Comparison of ENCODE assay signal across 8 cellular contexts in the genomic region with DNA sequence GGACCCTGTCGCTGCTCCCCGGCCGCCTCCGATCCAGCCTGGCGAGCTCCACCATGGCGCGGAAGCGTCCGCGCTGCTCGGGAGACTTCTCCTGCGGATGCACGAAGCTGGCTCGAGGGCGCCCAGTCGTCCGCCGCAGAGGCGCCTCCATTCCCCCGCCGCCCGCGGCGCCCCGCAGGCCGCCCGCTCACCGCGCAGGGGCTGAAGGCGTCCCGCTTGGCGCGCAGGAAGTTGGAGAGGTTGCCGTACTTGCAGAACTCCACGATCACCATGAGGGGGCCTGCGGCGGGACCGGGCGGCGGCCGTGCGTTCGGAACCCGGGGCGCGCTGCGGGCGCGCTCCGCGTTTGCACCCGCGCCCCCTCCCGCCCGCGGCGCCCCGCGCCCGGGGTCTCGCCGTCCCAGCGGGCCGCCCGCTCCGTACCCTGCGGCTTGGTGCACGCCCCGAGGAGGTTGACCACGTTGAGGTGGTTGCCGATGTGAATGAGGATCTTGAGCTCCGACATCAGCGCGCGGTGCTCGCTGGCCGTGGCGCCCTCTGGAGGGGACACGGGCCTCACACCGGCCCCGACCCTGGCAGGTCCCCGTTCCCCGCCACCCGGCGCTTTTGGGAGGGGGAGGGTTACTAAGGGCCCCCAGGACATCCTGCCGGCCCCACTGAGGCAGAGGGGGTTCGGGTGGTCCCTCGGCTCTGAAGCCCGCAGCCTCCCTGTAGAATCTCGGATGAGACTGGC.
DNase-seq lines count a peak whose midpoint lies in the region; ATAC-seq and TF ChIP-seq lines count a peak whose summit lies in the region.

No MANE protein-coding gene starts in this region.

- no peak for TF ChIP-seq EP300 in Ishikawa (IDR thresholded peaks at IDR 0.05; ENCODE audit: borderline replicate concordance)

- no peak overlapping the region for H3K27ac Mint-ChIP-seq in activated T-cell treated with anti-CD3 and anti-CD28 coated beads, Interleukin-2, amount 50 U/mL, for 24 hours

- H3K4me3 ChIP-seq in iPS-11a (ENCODE audit: low read depth, low read length) = peak overlapping the region; percentile 45

- peaks cover 8% of the 10 kb centered on the region for H3K4me1 Mint-ChIP-seq in activated T-cell treated with anti-CD3 and anti-CD28 coated beads, Interleukin-2, amount 50 U/mL, for 24 hours (ENCODE audit: low read depth)

- no peaks in the 10 kb centered on the region for H3K36me3 Mint-ChIP-seq in activated T-cell treated with anti-CD3 and anti-CD28 coated beads, Interleukin-2, amount 50 U/mL, for 24 hours (ENCODE audit: low read depth)

- DNase-seq in AG20443 (ENCODE audit: low spot score) (peak; percentile 74), NCI-H345 treated with DMSO at 0.1 percent for 48 hours (lab: John Stamatoyannopoulos, UW; ENCODE audit: unreplicated experiment) (no peak)
- DNase-seq in activated T-cell treated with anti-CD3 and anti-CD28 coated beads, Interleukin-2, amount 50 U/mL, for 24 hours = peak; percentile 61
- peak in 2 of 3 experiments; percentile 29 to 51 for DNase-seq in stimulated activated CD4-positive, alpha-beta T cell treated with anti-CD3 and anti-CD28 coated beads, TNF-alpha, amount 100 ng/mL, for 24 hours (ENCODE audit: low read depth in 3 of 3)

- ATAC-seq in GM19395 (IDR thresholded peaks at IDR 0.05; ENCODE audit: unreplicated experiment) (no peak), GM21367 (IDR thresholded peaks at IDR 0.05; ENCODE audit: unreplicated experiment) (no peak)

- H3K9me3 Mint-ChIP-seq in activated T-cell treated with anti-CD3 and anti-CD28 coated beads, Interleukin-2, amount 50 U/mL, for 24 hours = no peaks in the 10 kb centered on the region

- no peaks in the 10 kb centered on the region for H3K27me3 Mint-ChIP-seq in activated T-cell treated with anti-CD3 and anti-CD28 coated beads, Interleukin-2, amount 50 U/mL, for 24 hours

- peak; percentile 21; the same call in 1 of the 2 replicates for TF ChIP-seq RAD21 in Ishikawa (IDR thresholded peaks at IDR 0.05; ENCODE audit: low read depth)

- no peak overlapping the region for H3K4me3 Mint-ChIP-seq in activated T-cell treated with anti-CD3 and anti-CD28 coated beads, Interleukin-2, amount 50 U/mL, for 24 hours

TF ChIP-seq in Ishikawa, 13 proteins besides CTCF, POLR2A, EP300 and RAD21:
- no peak for TF ChIP-seq TAF1 (IDR thresholded peaks at IDR 0.05; ENCODE audit: low read depth)
- no peak; the same call in 1 of the 2 replicates for TF ChIP-seq MAX (IDR thresholded peaks at IDR 0.05)
- TF ChIP-seq ZBTB7A (IDR thresholded peaks at IDR 0.05; ENCODE audit: low read depth) = no peak; the same call in 1 of the 2 replicates
- no peak for TF ChIP-seq FOXM1 (IDR thresholded peaks at IDR 0.05; ENCODE audit: borderline replicate concordance, low read depth)
- no peak for TF ChIP-seq CEBPB (IDR thresholded peaks at IDR 0.05)
- TF ChIP-seq USF1 (IDR thresholded peaks at IDR 0.05) = no peak
- no peak for TF ChIP-seq NFIC (IDR thresholded peaks at IDR 0.05)
- no peak for TF ChIP-seq TCF12 (IDR thresholded peaks at IDR 0.05; ENCODE audit: low read depth)
- TF ChIP-seq CREB1 (IDR thresholded peaks at IDR 0.05; ENCODE audit: low read depth) = no peak
- TF ChIP-seq REST (IDR thresholded peaks at IDR 0.05; ENCODE audit: low read depth) = no peak
- TF ChIP-seq EGR1 (IDR thresholded peaks at IDR 0.05) = no peak
- TF ChIP-seq TEAD4 (IDR thresholded peaks at IDR 0.05) = no peak
- no peak for TF ChIP-seq YY1 (IDR thresholded peaks at IDR 0.05; ENCODE audit: low read depth)
